34 cellular contexts compared by ENCODE assay signal in genomic region chr3:99021466-99021865, GRCh38.
"Had no signal": no experiment of that assay in that cellular context is flagged by ENCODE, and none has a peak within 500 bp of the region (broad histone marks: within the 10 kb centered on the region; RNA-seq: fewer than 3 reads in every experiment).

No MANE protein-coding gene starts in this region.

- H3K4me3 ChIP-seq: MG63 had no signal

- DNase-seq: Karpas-422, Kasumi-1, KG1, MG63, MM.1S, MV-4-11, NCI-H1048, NCI-H1092, NCI-H1092 treated with DMSO at 0.1 percent for 48 hours, NCI-H1105, NCI-H1105 treated with DMSO at 0.1 percent for 48 hours, NCI-H1417, NCI-H1417 treated with DMSO at 0.1 percent for 48 hours, NCI-H1436, NCI-H1436 treated with DMSO at 0.1 percent for 48 hours, NCI-H146, NCI-H1694, NCI-H1694 treated with DMSO at 0.1 percent for 48 hours, NCI-H187, NCI-H187 treated with DMSO at 0.1 percent for 48 hours, NCI-H1930, NCI-H2029, NCI-H2029 treated with DMSO at 0.1 percent for 48 hours, NCI-H2081, NCI-H2081 treated with DMSO at 0.1 percent for 48 hours, NCI-H2107, NCI-H2171, NCI-H2171 treated with DMSO at 0.1 percent for 48 hours, NCI-H2227 treated with DMSO at 0.1 percent for 48 hours, NCI-H226, NCI-H345, NCI-H446, NCI-H446 treated with DMSO at 0.1 percent for 48 hours had no signal

- H3K27me3 ChIP-seq: MG63 had no signal

- H3K27ac ChIP-seq: KMS-11 had no signal

- H3K4me2 ChIP-seq: KMS-11 had no signal

- H3K9ac ChIP-seq: KMS-11 had no signal

- H3K36me3 ChIP-seq: MG63 had no signal
